8 cellular contexts compared by ENCODE assay signal in the genomic region with DNA sequence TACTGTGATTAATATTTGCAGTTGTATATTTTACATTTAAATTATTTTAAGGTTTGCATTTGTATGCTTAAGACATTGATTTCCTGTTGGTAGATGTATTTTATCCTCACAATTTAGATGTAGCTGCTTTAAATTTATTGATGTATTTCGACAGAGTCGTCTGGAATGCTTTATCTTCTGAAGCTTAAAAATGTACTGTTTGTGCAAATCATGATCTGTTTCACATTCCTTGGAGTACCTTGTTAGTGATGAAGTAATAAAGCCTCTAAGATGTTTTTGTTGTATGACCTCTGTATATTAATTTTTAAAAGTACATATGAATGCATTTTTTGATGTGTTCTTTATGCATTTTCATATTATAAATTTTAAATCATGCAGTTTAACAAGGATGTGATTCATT. TPM values are rescaled to one million over a fixed set of nuclear protein-coding genes. Genes with fewer than 3 reads are reported as not detected.
DNase-seq lines count a peak whose midpoint lies in the region; ATAC-seq and TF ChIP-seq lines count a peak whose summit lies in the region.

No MANE protein-coding gene starts in this region.

- DNase-seq in GM06990 (ENCODE audit: extremely low read depth, insufficient read length) (no peak), RKO (ENCODE audit: low spot score) (peak; percentile 64), esophagus squamous epithelium (lab: John Stamatoyannopoulos, UW) (no peak), prostate gland (ENCODE audit: low spot score) (no peak)

- H3K27me3 ChIP-seq in GM06990 (replicated peaks; ENCODE audit: control insufficient read depth, insufficient read depth, low read length) (no peaks in the 10 kb centered on the region), esophagus squamous epithelium (no peaks in the 10 kb centered on the region), prostate gland (replicated peaks; ENCODE audit: insufficient read depth) (no peaks in the 10 kb centered on the region)

- peaks cover 5% of the 10 kb centered on the region for H3K36me3 ChIP-seq in GM06990 (ENCODE audit: control insufficient read depth, insufficient read depth, low read length)
- H3K36me3 ChIP-seq in esophagus squamous epithelium, result peaks cover 0 to 16% (median 0%) of the 10 kb centered on the region in 3 donors
- no peaks in the 10 kb centered on the region for H3K36me3 ChIP-seq in prostate gland

- TF ChIP-seq POLR2A in esophagus squamous epithelium (IDR thresholded peaks at IDR 0.05), result no peak
- TF ChIP-seq POLR2A in prostate gland (IDR thresholded peaks at IDR 0.05), result no peak

- intact Hi-C loops in esophagus squamous epithelium (cut with DNase I), result no loop called here
- intact Hi-C loops in prostate gland (cut with DNase I), result loop anchor here (5.0 kb wide), 1 partner anchor 95 kb away; no protein-coding TSS in a partner anchor

- H3K27ac ChIP-seq in esophagus squamous epithelium, result peak overlapping the region; percentile 93 to 100 (median 96)
- H3K27ac ChIP-seq in prostate gland, result peak overlapping the region; percentile 98

- TF ChIP-seq CTCF in GM06990 (IDR thresholded peaks at IDR 0.05; ENCODE audit: insufficient read depth, low read length, poor library complexity, severe bottlenecking), result no peak
- no peak for TF ChIP-seq CTCF in esophagus squamous epithelium (IDR thresholded peaks at IDR 0.05)
- TF ChIP-seq CTCF in prostate gland (IDR thresholded peaks at IDR 0.05), result no peak

- ATAC-seq in HG03469 (IDR thresholded peaks at IDR 0.05; ENCODE audit: unreplicated experiment) (no peak), GM18870 (IDR thresholded peaks at IDR 0.05; ENCODE audit: unreplicated experiment) (no peak), HG02610 (IDR thresholded peaks at IDR 0.05; ENCODE audit: unreplicated experiment) (no peak), GM21390 (IDR thresholded peaks at IDR 0.05; ENCODE audit: unreplicated experiment) (no peak)

- peaks cover 3 to 74% (median 21%) of the 10 kb centered on the region in 3 donors for H3K4me1 ChIP-seq in esophagus squamous epithelium
- H3K4me1 ChIP-seq in prostate gland (replicated peaks), result peaks cover 7% of the 10 kb centered on the region

- H3K9me3 ChIP-seq in esophagus squamous epithelium (no peaks in the 10 kb centered on the region), prostate gland (no peaks in the 10 kb centered on the region)

- WGBS in esophagus squamous epithelium, 2 donors, result 0% methylated on average over 2 of the region's 2 CpGs
- 1% methylated on average over 2 of the region's 2 CpGs for WGBS in prostate gland

- H3K4me3 ChIP-seq in GM06990 (replicated peaks; ENCODE audit: low read depth, low read length), result peak overlapping the region; percentile 72
- peak overlapping the region; percentile 49 to 87 (median 64) for H3K4me3 ChIP-seq in esophagus squamous epithelium
- peak overlapping the region; percentile 55 to 63 for H3K4me3 ChIP-seq in prostate gland

RNA-seq across cellular contexts. Expression of gene CHD2, which starts 1.9 kb away (rescaled TPM):
- total RNA-seq in esophagus squamous epithelium (100 to 1,000 TPM in 1 of 4 donors, 10 to 100 TPM in 3; 36.1 to 132 (median 74.8) TPM), prostate gland (100 to 1,000 TPM in 1 of 2 donors, 10 to 100 TPM in 1; 76.3 to 137 TPM)
